Comparison of ENCODE assay signal across 10 cellular contexts in genomic region chr7:151796091-151796870, GRCh38.
DNase-seq lines count a peak whose midpoint lies in the region; ATAC-seq, FAIRE-seq and TF ChIP-seq lines count a peak whose summit lies in the region.
"Had no signal": no experiment of that assay in that cellular context is flagged by ENCODE, and none has a peak within 500 bp of the region (broad histone marks: within the 10 kb centered on the region; RNA-seq: fewer than 3 reads in every experiment).

No MANE protein-coding gene starts in this region.

- ATAC-seq in pancreas: peak in 3 of 4 donors; percentile 6 to 40 (median 26)

- DNase-seq in Daoy (ENCODE audit: low read depth) (peak; percentile 65), M059J (ENCODE audit: low read depth) (peak; percentile 69), pancreas (peak in 1 of 6 donors; percentile 45), NK-92 (lab: John Stamatoyannopoulos, UW; ENCODE audit: unreplicated experiment) (no peak), NCI-H2196 treated with DMSO at 0.1 percent for 48 hours (lab: John Stamatoyannopoulos, UW; ENCODE audit: unreplicated experiment) (no peak), HUDEP-2 (lab: John Stamatoyannopoulos, UW; ENCODE audit: unreplicated experiment in 76 of 76) (no peak)
- DNase-seq in stimulated activated naive CD4-positive, alpha-beta T cell treated with Interleukin-2 at 50 U/mL for 16 hours (lab: John Stamatoyannopoulos, UW): no peak
- DNase-seq: endodermal cell, GDM1 had no signal

- no peaks in the 10 kb centered on the region for H3K27me3 ChIP-seq in esophagus (ENCODE audit: control insufficient read depth in 1 of 2, insufficient read depth in 2 of 2, low read length in 2 of 2)
- no peaks in the 10 kb centered on the region for H3K27me3 ChIP-seq in pancreas

- H3K27ac ChIP-seq in esophagus (ENCODE audit: low read depth in 2 of 2, low read length in 1 of 2) (peak overlapping the region; percentile 86 to 90), pancreas (no peak overlapping the region)

- H3K36me3 ChIP-seq in esophagus (ENCODE audit: control insufficient read depth in 2 of 2, insufficient read depth in 2 of 2, low read length in 1 of 2) (no peaks in the 10 kb centered on the region), pancreas (no peaks in the 10 kb centered on the region)

- intact Hi-C loops in pancreas (cut with DNase I): no loop called here

- H3K4me1 ChIP-seq in esophagus (ENCODE audit: control insufficient read depth in 2 of 2, insufficient read depth in 2 of 2, low read length in 1 of 2) (peaks cover 2 to 37% of the 10 kb centered on the region in 2 donors), pancreas (peaks cover 3 to 11% (median 8%) of the 10 kb centered on the region in 3 donors)

- H3K9me3 ChIP-seq in esophagus (ENCODE audit: control insufficient read depth in 2 of 2, insufficient read depth in 1 of 2, low read depth in 1 of 2, low read length in 1 of 2) (no peaks in the 10 kb centered on the region), pancreas (no peaks in the 10 kb centered on the region)

- H3K4me3 ChIP-seq in esophagus (ENCODE audit: low read depth in 1 of 2, low read length in 2 of 2) (no peak overlapping the region), pancreas (no peak overlapping the region)

- 65 to 70% methylated on average over 27 of the region's 27 CpGs for WGBS in esophagus, 2 donors
- 87 to 90% methylated on average over 27 of the region's 27 CpGs for WGBS in pancreas, 2 donors

- no peak for FAIRE-seq in pancreas (lab: Jason Lieb, UNC)

- TF ChIP-seq CTCF in pancreas (IDR thresholded peaks at IDR 0.05): no peak

Comparison
In these comparisons a context has a peak if more than half of its experiments do, and no peak if none do; other contexts are left out.
1. DNase-seq: peak in Daoy (single experiment) and M059J (single experiment); none in stimulated activated naive CD4-positive, alpha-beta T cell treated with Interleukin-2 at 50 U/mL for 16 hours (single experiment), NK-92 (single experiment), NCI-H2196 treated with DMSO at 0.1 percent for 48 hours (single experiment) and HUDEP-2 (0 of 76).
2. H3K27ac ChIP-seq: peak in esophagus (2 of 2); none in pancreas (0 of 4).